In genomic region chrX:23742693-23743622, GRCh38 we compare ENCODE assay signal across 8 cellular contexts. TPM values are rescaled to one million over a fixed set of nuclear protein-coding genes. Genes with fewer than 3 reads are reported as not detected.
DNase-seq lines count a peak whose midpoint lies in the region; ATAC-seq lines count a peak whose summit lies in the region.

Gene ACOT9 (minus strand): TSS chrX:23743276. CDS start chrX:23743144, 132 bp downstream.

- H3K4me3 Mint-ChIP-seq in activated CD8-positive, alpha-beta T cell treated with anti-CD3 and anti-CD28 coated beads, Interleukin-2, amount 10 ng/mL, durations not matched to agents 7 days and 5 days, result peak within 1 kb of the TSS; percentile 76

- H3K9me3 Mint-ChIP-seq in activated CD8-positive, alpha-beta T cell treated with anti-CD3 and anti-CD28 coated beads, Interleukin-2, amount 10 ng/mL, durations not matched to agents 7 days and 5 days (ENCODE audit: insufficient read depth), result no peaks in the 10 kb centered on the region

- H3K4me1 Mint-ChIP-seq in activated CD8-positive, alpha-beta T cell treated with anti-CD3 and anti-CD28 coated beads, Interleukin-2, amount 10 ng/mL, durations not matched to agents 7 days and 5 days (ENCODE audit: low read depth), result peaks cover 32% of the 10 kb centered on the region

- H3K27ac Mint-ChIP-seq in activated CD8-positive, alpha-beta T cell treated with anti-CD3 and anti-CD28 coated beads, Interleukin-2, amount 10 ng/mL, durations not matched to agents 7 days and 5 days, result peak within 1 kb of the TSS; percentile 89

- DNase-seq in Ammon's horn (ENCODE audit: low spot score) (peak; percentile 85), NCI-H82 treated with DMSO at 0.1 percent for 48 hours (lab: John Stamatoyannopoulos, UW; ENCODE audit: unreplicated experiment) (peak; percentile 92), lung microvascular endothelial cell (ENCODE audit: low read depth in 2 of 2) (peak; percentile 94 to 95)
- peak; percentile 81 for DNase-seq in activated CD8-positive, alpha-beta T cell treated with anti-CD3 and anti-CD28 coated beads, Interleukin-2, amount 10 ng/mL, durations not matched to agents 7 days and 5 days
- DNase-seq in effector CD8-positive, alpha-beta T cell (lab: John Stamatoyannopoulos, UW), result peak; percentile 46
- DNase-seq in stimulated activated CD4-positive, alpha-beta T cell treated with anti-CD3 and anti-CD28 coated beads, TNF-alpha, amount 100 ng/mL, for 4 hours (ENCODE audit: low read depth in 3 of 3), result peak; percentile 20 to 25 (median 23)

- ATAC-seq in GM19025 (IDR thresholded peaks at IDR 0.05; ENCODE audit: low read depth, unreplicated experiment), result peak; percentile 95
- ATAC-seq in HG03280 (IDR thresholded peaks at IDR 0.05; ENCODE audit: unreplicated experiment), result peak; percentile 94
- ATAC-seq in activated CD8-positive, alpha-beta T cell treated with anti-CD3 and anti-CD28 coated beads, Interleukin-2, amount 10 ng/mL, durations not matched to agents 7 days and 5 days, result peak; percentile 98

- H3K27me3 Mint-ChIP-seq in activated CD8-positive, alpha-beta T cell treated with anti-CD3 and anti-CD28 coated beads, Interleukin-2, amount 10 ng/mL, durations not matched to agents 7 days and 5 days (ENCODE audit: low read depth), result no peaks in the 10 kb centered on the region

- CTCF ChIA-PET in activated CD8-positive, alpha-beta T cell treated with anti-CD3 and anti-CD28 coated beads, Interleukin-2, amount 10 ng/mL, durations not matched to agents 7 days and 5 days (lab: Charles Lee), result interaction anchor here (0.9 to 3.2 kb wide), 5 partner anchors 9 to 165 kb away, joined by 3 to 16 read pairs (median 9); partner anchors contain the start of genes APOO, CXorf58 and SAT1

- POLR2A ChIA-PET in activated CD8-positive, alpha-beta T cell treated with anti-CD3 and anti-CD28 coated beads, Interleukin-2, amount 10 ng/mL, durations not matched to agents 7 days and 5 days (lab: Charles Lee), result interaction anchor here (0.5 to 1.7 kb wide), 5 partner anchors 23 to 722 kb away, joined by 3 to 12 read pairs (median 3); partner anchors contain the start of genes PDK3 and SAT1

- H3K36me3 Mint-ChIP-seq in activated CD8-positive, alpha-beta T cell treated with anti-CD3 and anti-CD28 coated beads, Interleukin-2, amount 10 ng/mL, durations not matched to agents 7 days and 5 days (ENCODE audit: low read depth), result no peaks in the 10 kb centered on the region

RNA-seq across cellular contexts. Expression of gene ACOT9, which starts in this region (rescaled TPM):
- total RNA-seq in activated CD8-positive, alpha-beta T cell treated with anti-CD3 and anti-CD28 coated beads, Interleukin-2, amount 10 ng/mL, durations not matched to agents 7 days and 5 days, result 10 to 100 TPM; 23.5 to 29.0 TPM
- 54.6 and 61.0 TPM in 2 replicates for total RNA-seq in lung microvascular endothelial cell

Comparison
In these comparisons a context has a peak if more than half of its experiments do, and no peak if none do; other contexts are left out.
1. Peak in every context shown above with its lines: DNase-seq and ATAC-seq.
2. DNase-seq: peak in every context shown above with its lines; median percentile 94 in lung microvascular endothelial cell; 92 in NCI-H82 treated with DMSO at 0.1 percent for 48 hours; 85 in Ammon's horn; 81 in activated CD8-positive, alpha-beta T cell treated with anti-CD3 and anti-CD28 coated beads, Interleukin-2, amount 10 ng/mL, durations not matched to agents 7 days and 5 days; 46 in effector CD8-positive, alpha-beta T cell; 23 in stimulated activated CD4-positive, alpha-beta T cell treated with anti-CD3 and anti-CD28 coated beads, TNF-alpha, amount 100 ng/mL, for 4 hours.